In genomic region chr2:113602040-113602769, GRCh38 we compare ENCODE assay signal across 8 cellular contexts. TPM values are rescaled to one million over a fixed set of nuclear protein-coding genes. Genes with fewer than 3 reads are reported as not detected.
DNase-seq lines count a peak whose midpoint lies in the region; TF ChIP-seq lines count a peak whose summit lies in the region.
"Not testable (repeated sequence)": the region's sequence is repeated elsewhere in the genome, so short reads cannot be mapped to it uniquely, and the experiment has no call there.

No MANE protein-coding gene starts in this region.

- not testable (repeated sequence) for H3K36me3 Mint-ChIP-seq in IgD-negative memory B cell; T-helper 2 cell treated with Interferon-gamma antibody and Interleukin-4, amounts not matched to agents 5 μg/mL and 100 μg/mL, for 36 hours (ENCODE audit: low read depth); type B pancreatic cell

- not testable (repeated sequence) for H3K27me3 Mint-ChIP-seq in IgD-negative memory B cell; T-helper 2 cell treated with Interferon-gamma antibody and Interleukin-4, amounts not matched to agents 5 μg/mL and 100 μg/mL, for 36 hours (ENCODE audit: low read depth); type B pancreatic cell

- H3K4me3 Mint-ChIP-seq in IgD-negative memory B cell (peak overlapping the region; percentile 12 to 72 (median 38)), type B pancreatic cell (peak overlapping the region; percentile 45)
- H3K4me3 Mint-ChIP-seq in T-helper 2 cell treated with Interferon-gamma antibody and Interleukin-4, amounts not matched to agents 5 μg/mL and 100 μg/mL, for 36 hours: not testable (repeated sequence)

- intact Hi-C loops in esophagus muscularis mucosa (cut with DNase I); sigmoid colon (cut with DNase I): not testable (repeated sequence)

- WGBS in esophagus muscularis mucosa: 95% methylated on average over 18 of the region's 51 CpGs
- 86 to 91% methylated on average over 51 of the region's 51 CpGs for WGBS in sigmoid colon, 2 donors

- not testable (repeated sequence) for H3K4me1 Mint-ChIP-seq in IgD-negative memory B cell; T-helper 2 cell treated with Interferon-gamma antibody and Interleukin-4, amounts not matched to agents 5 μg/mL and 100 μg/mL, for 36 hours (ENCODE audit: low read depth); type B pancreatic cell (ENCODE audit: unreplicated experiment)

- not testable (repeated sequence) for TF ChIP-seq POLR2A in esophagus muscularis mucosa (IDR thresholded peaks at IDR 0.05; ENCODE audit: low read depth); sigmoid colon (IDR thresholded peaks at IDR 0.05)

- not testable (repeated sequence) for H3K4me3 ChIP-seq in esophagus muscularis mucosa, sigmoid colon

- H3K4me1 ChIP-seq in esophagus muscularis mucosa: peaks cover 0 to 16% (median 6%) of the 10 kb centered on the region in 4 donors
- not testable (repeated sequence) for H3K4me1 ChIP-seq in sigmoid colon

- peak; percentile 10 for DNase-seq in GM10266 (ENCODE audit: extremely low spot score)
- DNase-seq in T-helper 2 cell treated with Interferon-gamma antibody and Interleukin-4, amounts not matched to agents 5 μg/mL and 100 μg/mL, for 36 hours (ENCODE audit: low spot score): peak; percentile 67
- peak; percentile 66 for DNase-seq in activated naive CD4-positive, alpha-beta T cell treated with anti-CD3 and anti-CD28 coated beads, Interleukin-2, amount 50 U/mL, for 16 hours
- DNase-seq in esophagus muscularis mucosa (ENCODE audit: extremely low spot score); type B pancreatic cell (ENCODE audit: extremely low spot score, unreplicated experiment): not testable (repeated sequence)
- peak; percentile 27 for DNase-seq in left kidney (ENCODE audit: low read depth, low spot score)
- DNase-seq in sigmoid colon: peak; percentile 53

- not testable (repeated sequence) for H3K27me3 ChIP-seq in esophagus muscularis mucosa, sigmoid colon

- not testable (repeated sequence) for H3K9me3 Mint-ChIP-seq in IgD-negative memory B cell; T-helper 2 cell treated with Interferon-gamma antibody and Interleukin-4, amounts not matched to agents 5 μg/mL and 100 μg/mL, for 36 hours; type B pancreatic cell

- peak overlapping the region in 1 of 4 donors; percentile 22 for H3K27ac ChIP-seq in esophagus muscularis mucosa (replicated peaks in 1 of 4)
- H3K27ac ChIP-seq in sigmoid colon: not testable (repeated sequence)

- H3K9me3 ChIP-seq in esophagus muscularis mucosa, sigmoid colon: not testable (repeated sequence)

- TF ChIP-seq CTCF in GM10266 (IDR thresholded peaks at IDR 0.05; ENCODE audit: control insufficient read depth, insufficient read depth, low read depth, missing control alignments) (peak; percentile 46), esophagus muscularis mucosa (IDR thresholded peaks at IDR 0.05) (peak; percentile 44 to 59 (median 51)), sigmoid colon (IDR thresholded peaks at IDR 0.05) (peak in 2 of 4 experiments; percentile 22 to 39), type B pancreatic cell (conservative IDR thresholded peaks at IDR 0.05) (peak; percentile 63)

- TF ChIP-seq EP300 in esophagus muscularis mucosa (IDR thresholded peaks at IDR 0.05); sigmoid colon (IDR thresholded peaks at IDR 0.05): not testable (repeated sequence)

- peaks cover 0 to 10% (median 4%) of the 10 kb centered on the region in 4 donors for H3K36me3 ChIP-seq in esophagus muscularis mucosa
- not testable (repeated sequence) for H3K36me3 ChIP-seq in sigmoid colon

- H3K27ac Mint-ChIP-seq in IgD-negative memory B cell: peak overlapping the region in 1 of 3 donors; percentile 32
- not testable (repeated sequence) for H3K27ac Mint-ChIP-seq in T-helper 2 cell treated with Interferon-gamma antibody and Interleukin-4, amounts not matched to agents 5 μg/mL and 100 μg/mL, for 36 hours; type B pancreatic cell

RNA-seq across cellular contexts. Expression of gene RABL2A, which starts 24.9 kb away (rescaled TPM):
- polyA plus RNA-seq in IgD-negative memory B cell (12.5 TPM), sigmoid colon (10 to 100 TPM in 1 of 3 donors, 1 to 10 TPM in 2; 5.8 to 11.6 (median 7.8) TPM)
- total RNA-seq in esophagus muscularis mucosa (10 to 100 TPM in 2 of 4 donors, 1 to 10 TPM in 2; 6.5 to 17.9 (median 9.1) TPM), sigmoid colon (10 to 100 TPM in 2 of 4 donors, 1 to 10 TPM in 2; 6.4 to 15.2 (median 9.0) TPM), type B pancreatic cell (ENCODE audit: low replicate concordance) (30.7 and 47.0 TPM in 2 replicates)
